8 cellular contexts compared by ENCODE assay signal in genomic region chr10:119208553-119208940, GRCh38. TPM values are rescaled to one million over a fixed set of nuclear protein-coding genes. Genes with fewer than 3 reads are reported as not detected.
DNase-seq lines count a peak whose midpoint lies in the region; ATAC-seq, FAIRE-seq and TF ChIP-seq lines count a peak whose summit lies in the region.

No MANE protein-coding gene starts in this region.

- H3K4me1 ChIP-seq in right atrium auricular region (peaks cover 0 to 52% of the 10 kb centered on the region in 2 donors), K562 (replicated peaks in 1 of 2; ENCODE audit: control insufficient read depth in 2 of 2, insufficient read depth in 2 of 2, low read length in 2 of 2) (peaks cover 8 to 21% of the 10 kb centered on the region in 2 experiments), aorta (ENCODE audit: control insufficient read depth in 1 of 2, insufficient read depth in 2 of 2, low read length in 2 of 2) (peaks cover 0 to 11% of the 10 kb centered on the region in 2 donors)

- no peak for FAIRE-seq in K562 (lab: Jason Lieb, UNC)

- no peaks in the 10 kb centered on the region for H3K36me3 ChIP-seq in right atrium auricular region
- H3K36me3 ChIP-seq in K562 (ENCODE audit: control insufficient read depth, insufficient read depth, low read length): no peaks in the 10 kb centered on the region
- H3K36me3 ChIP-seq in aorta (ENCODE audit: control insufficient read depth in 1 of 2, insufficient read depth in 2 of 2, low read length in 1 of 2): no peaks in the 10 kb centered on the region

- H3K4me3 ChIP-seq in right atrium auricular region (peak overlapping the region; percentile 91 to 97), K562 (no peak overlapping the region), aorta (ENCODE audit: low read length in 2 of 2) (peak overlapping the region; percentile 29 to 89)

- no peaks in the 10 kb centered on the region for H3K9me1 ChIP-seq in K562 (ENCODE audit: control insufficient read depth, insufficient read depth, low read length)

- peak overlapping the region; percentile 68; the same call in 1 of the 2 replicates for H2AFZ ChIP-seq in K562 (ENCODE audit: low read depth, low read length)

- H3K79me2 ChIP-seq in K562 (ENCODE audit: control insufficient read depth, insufficient read depth, low read length): no peaks in the 10 kb centered on the region

- in situ Hi-C loops in K562 (cut with MboI): no loop called here
- in situ Hi-C loops in GM13976 (cut with MboI; ENCODE audit: low sequenced_read_pairs, unreplicated experiment): no loop called here

- POLR2A ChIA-PET in K562 (lab: Yijun Ruan, JAX): no interaction called here

- H3K9ac ChIP-seq in K562 (ENCODE audit: insufficient read depth in 1 of 2, low read depth in 2 of 2, low read length in 2 of 2): no peak overlapping the region

- TF ChIP-seq CTCF in right atrium auricular region (IDR thresholded peaks at IDR 0.05) (no peak), K562 (IDR thresholded peaks at IDR 0.05 in 2 of 3, conservative IDR thresholded peaks at IDR 0.05 in 1 of 3; ENCODE audit: insufficient read depth in 2 of 3, low read depth in 1 of 3, low read length in 3 of 3) (no peak), GM13976 (IDR thresholded peaks at IDR 0.05; ENCODE audit: borderline replicate concordance, control extremely low read depth, extremely low read depth, insufficient read depth, missing control alignments) (no peak)

- no peak for TF ChIP-seq EP300 in K562 (IDR thresholded peaks at IDR 0.05; ENCODE audit: low read length)

- no peak overlapping the region for H3K4me2 ChIP-seq in K562 (ENCODE audit: insufficient read depth, low read length)

- 30% methylated on average over 2 of the region's 3 CpGs for WGBS in K562 (ENCODE audit: insufficient coverage, low coverage, missing lambda C conversion rate)
- 0 to 1% methylated on average over 3 of the region's 3 CpGs for WGBS in aorta, 2 donors

- no TSS peak for BruUV-seq in K562 (replicated peaks; lab: Mats Ljungman, UMichigan)

- intact Hi-C loops in left cardiac atrium (cut with DNase I): loop anchor here (2.0 to 10.0 kb wide), 3 partner anchors 64 to 206 kb away; no protein-coding TSS in a partner anchor
- intact Hi-C loops in K562 (cut with micrococcal nuclease): loop anchor here (5.0 kb wide), 1 partner anchor 334 kb away; the partner anchor contains the start of gene RGS10
- intact Hi-C loops in aorta (cut with DNase I): loop anchor here (5.0 kb wide), 3 partner anchors 44 to 209 kb away; no protein-coding TSS in a partner anchor

- DNase-seq in right atrium auricular region (ENCODE audit: low spot score) (no peak), left cardiac atrium (no peak), K562 (ENCODE audit: extremely low read depth in 1 of 4, low spot score in 3 of 4) (no peak), medulla oblongata (ENCODE audit: extremely low spot score) (peak; percentile 16), aorta (no peak), DMS114 treated with DMSO at 0.1 percent for 48 hours (lab: John Stamatoyannopoulos, UW; ENCODE audit: unreplicated experiment) (no peak), HuH-7.5 (ENCODE audit: low spot score) (no peak), GM13976 (ENCODE audit: low spot score) (no peak)

- H4K20me1 ChIP-seq in K562 (replicated peaks; ENCODE audit: control insufficient read depth, insufficient read depth, low read length): no peaks in the 10 kb centered on the region

- no peaks in the 10 kb centered on the region for H3K9me3 ChIP-seq in right atrium auricular region
- no peaks in the 10 kb centered on the region for H3K9me3 ChIP-seq in K562 (replicated peaks; ENCODE audit: control insufficient read depth, insufficient read depth, low read depth, low read length)
- H3K9me3 ChIP-seq in aorta (ENCODE audit: control insufficient read depth, low read length): no peaks in the 10 kb centered on the region

- peak overlapping the region; percentile 98 for H3K27ac ChIP-seq in right atrium auricular region
- no peak overlapping the region for H3K27ac ChIP-seq in K562 (ENCODE audit: extremely low read depth, low read depth, low read length)
- H3K27ac ChIP-seq in aorta (ENCODE audit: low read depth in 1 of 2, low read length in 2 of 2): peak overlapping the region in 1 of 2 donors; percentile 57

- CTCF ChIA-PET in K562 (lab: Yijun Ruan, JAX; ENCODE audit: low intra/inter-chr PET ratio): interaction anchor here (0.7 kb wide), 1 partner anchor 204 kb away, joined by 5 read pairs; no protein-coding TSS in a partner anchor

- H3K27me3 ChIP-seq in right atrium auricular region (no peaks in the 10 kb centered on the region), K562 (ENCODE audit: control insufficient read depth in 2 of 2, insufficient read depth in 2 of 2, low read length in 2 of 2) (no peaks in the 10 kb centered on the region), aorta (ENCODE audit: control insufficient read depth in 1 of 2, insufficient read depth in 2 of 2, low read length in 1 of 2) (no peaks in the 10 kb centered on the region)

- no peak for TF ChIP-seq POLR2A in K562 (conservative IDR thresholded peaks at IDR 0.05)

- TF ChIP-seq RAD21 in K562 (CRISPR knock-in tag; conservative IDR thresholded peaks at IDR 0.05 in 1 of 2, IDR thresholded peaks at IDR 0.05 in 1 of 2): no peak

- ATAC-seq in left cardiac atrium (no peak), K562 (no peak), aorta (ENCODE audit: low FRiP score) (no peak)

RNA-seq across cellular contexts. Expression of gene GRK5, which starts 1.2 kb away (rescaled TPM):
- total RNA-seq in right atrium auricular region: 10 to 100 TPM; 19.2 to 53.8 TPM
- 10 to 100 TPM; 36.4 to 60.1 TPM for total RNA-seq in left cardiac atrium
- 0.88 and 1.4 TPM in 2 replicates for total RNA-seq in K562 (2011; cell fraction: chromatin; rRNA removed; ENCODE audit: low replicate concordance)
- 0.39 and 0.83 TPM in 2 replicates for total RNA-seq in K562 (2011; cell fraction: nucleolus; rRNA removed)
- 0.31 and 0.59 TPM in 2 replicates for total RNA-seq in K562 (2011; cell fraction: nucleoplasm; rRNA removed)
- 0.54 and 0.65 TPM in 2 replicates for total RNA-seq in K562 (2014; rRNA removed)
- total RNA-seq in K562 (2014; rRNA removed; fragmentation: Illumina TruSeq; extraction: Trizol): 0.47 and 0.51 TPM in 2 replicates
- 0.45 and 0.80 TPM in 2 replicates for total RNA-seq in K562 (2015; rRNA removed; fragmentation: Illumina TruSeq; extraction: Trizol)
- total RNA-seq in K562 (2021): 0.73 and 1.0 TPM in 2 replicates
- polyA plus RNA-seq in K562 (2011; rRNA removed): 0.50 and 0.67 TPM in 2 replicates
- 0.31 and 0.55 TPM in 2 replicates for polyA plus RNA-seq in K562 (2011; cell fraction: cytosol; rRNA removed)
- polyA plus RNA-seq in K562 (2011; cell fraction: nucleus; rRNA removed): 0.45 and 0.98 TPM in 2 replicates
- polyA plus RNA-seq in K562 (2012): 0.59 and 0.68 TPM in 2 replicates
- 0.82 and 0.83 TPM in 2 replicates for polyA plus RNA-seq in K562 (2014; fragmentation: Illumina TruSeq; extraction: Trizol)
- polyA plus RNA-seq in K562 (2014; fragmentation: Nextera tagmentation; extraction: Ambion mirVana): not detected
- 0.31 and 0.46 TPM in 2 replicates for polyA plus RNA-seq in K562 (2014; rRNA removed)
- polyA minus RNA-seq in K562 (2011; rRNA and poly(A)+ RNA removed): 0.42 and 0.53 TPM in 2 replicates
- not detected in 2 replicates for polyA minus RNA-seq in K562 (2011; cell fraction: cytosol; rRNA and poly(A)+ RNA removed)
- polyA minus RNA-seq in K562 (2011; cell fraction: nucleus; rRNA and poly(A)+ RNA removed): 0.44 and 0.54 TPM in 2 replicates
- total RNA-seq in aorta: 100 to 1,000 TPM in 1 of 2 donors, 10 to 100 TPM in 1; 73.8 to 112 TPM
- polyA plus RNA-seq in aorta: 100 to 1,000 TPM in 1 of 2 donors, 10 to 100 TPM in 1; 98.7 to 104 TPM

RNA-seq across cellular contexts. Expression of gene PRDX3, which starts 29.9 kb away (rescaled TPM):
- 100 to 1,000 TPM; 168 to 250 TPM for total RNA-seq in right atrium auricular region
- total RNA-seq in left cardiac atrium: 100 to 1,000 TPM; 162 to 183 TPM
- 44.3 and 59.6 TPM in 2 replicates for total RNA-seq in K562 (2011; cell fraction: chromatin; rRNA removed; ENCODE audit: low replicate concordance)
- 47.8 and 52.9 TPM in 2 replicates for total RNA-seq in K562 (2011; cell fraction: nucleolus; rRNA removed)
- total RNA-seq in K562 (2011; cell fraction: nucleoplasm; rRNA removed): 68.3 and 84.1 TPM in 2 replicates
- 122 and 154 TPM in 2 replicates for total RNA-seq in K562 (2014; rRNA removed)
- total RNA-seq in K562 (2014; rRNA removed; fragmentation: Illumina TruSeq; extraction: Trizol): 197 and 213 TPM in 2 replicates
- 163 and 171 TPM in 2 replicates for total RNA-seq in K562 (2015; rRNA removed; fragmentation: Illumina TruSeq; extraction: Trizol)
- 140 and 150 TPM in 2 replicates for total RNA-seq in K562 (2021)
- 268 and 325 TPM in 2 replicates for polyA plus RNA-seq in K562 (2011; rRNA removed)
- 94.1 and 162 TPM in 2 replicates for polyA plus RNA-seq in K562 (2011; cell fraction: cytosol; rRNA removed)
- 113 and 152 TPM in 2 replicates for polyA plus RNA-seq in K562 (2011; cell fraction: nucleus; rRNA removed)
- 161 and 163 TPM in 2 replicates for polyA plus RNA-seq in K562 (2012)
- 172 and 173 TPM in 2 replicates for polyA plus RNA-seq in K562 (2014; fragmentation: Illumina TruSeq; extraction: Trizol)
- 100 to 1,000 TPM; 759 to 994 TPM for polyA plus RNA-seq in K562 (2014; fragmentation: Nextera tagmentation; extraction: Ambion mirVana)
- 143 and 194 TPM in 2 replicates for polyA plus RNA-seq in K562 (2014; rRNA removed)
- polyA minus RNA-seq in K562 (2011; rRNA and poly(A)+ RNA removed): 226 and 260 TPM in 2 replicates
- 61.8 and 87.3 TPM in 2 replicates for polyA minus RNA-seq in K562 (2011; cell fraction: cytosol; rRNA and poly(A)+ RNA removed)
- polyA minus RNA-seq in K562 (2011; cell fraction: nucleus; rRNA and poly(A)+ RNA removed): 26.0 and 46.5 TPM in 2 replicates
- total RNA-seq in aorta: 10 to 100 TPM; 76.3 to 81.8 TPM
- 100 to 1,000 TPM; 101 to 158 TPM for polyA plus RNA-seq in aorta

RNA-seq across cellular contexts. Expression of gene SFXN4, which starts 43.0 kb away (rescaled TPM):
- 10 to 100 TPM; 31.3 to 49.6 TPM for total RNA-seq in right atrium auricular region
- 10 to 100 TPM; 34.7 to 36.8 TPM for total RNA-seq in left cardiac atrium
- 49.1 and 58.2 TPM in 2 replicates for total RNA-seq in K562 (2011; cell fraction: chromatin; rRNA removed; ENCODE audit: low replicate concordance)
- 49.6 and 51.9 TPM in 2 replicates for total RNA-seq in K562 (2011; cell fraction: nucleolus; rRNA removed)
- 56.2 and 59.0 TPM in 2 replicates for total RNA-seq in K562 (2011; cell fraction: nucleoplasm; rRNA removed)
- 39.6 and 40.3 TPM in 2 replicates for total RNA-seq in K562 (2014; rRNA removed)
- 48.9 and 51.5 TPM in 2 replicates for total RNA-seq in K562 (2014; rRNA removed; fragmentation: Illumina TruSeq; extraction: Trizol)
- 40.1 and 42.4 TPM in 2 replicates for total RNA-seq in K562 (2015; rRNA removed; fragmentation: Illumina TruSeq; extraction: Trizol)
- total RNA-seq in K562 (2021): 44.9 and 46.0 TPM in 2 replicates
- polyA plus RNA-seq in K562 (2011; rRNA removed): 50.5 and 64.0 TPM in 2 replicates
- 31.3 and 45.2 TPM in 2 replicates for polyA plus RNA-seq in K562 (2011; cell fraction: cytosol; rRNA removed)
- 31.2 and 39.9 TPM in 2 replicates for polyA plus RNA-seq in K562 (2011; cell fraction: nucleus; rRNA removed)
- 39.1 and 85.0 TPM in 2 replicates for polyA plus RNA-seq in K562 (2012)
- 49.8 and 54.6 TPM in 2 replicates for polyA plus RNA-seq in K562 (2014; fragmentation: Illumina TruSeq; extraction: Trizol)
- 10 to 100 TPM; 80.6 to 97.8 TPM for polyA plus RNA-seq in K562 (2014; fragmentation: Nextera tagmentation; extraction: Ambion mirVana)
- 54.5 and 68.1 TPM in 2 replicates for polyA plus RNA-seq in K562 (2014; rRNA removed)
- 36.1 and 36.6 TPM in 2 replicates for polyA minus RNA-seq in K562 (2011; rRNA and poly(A)+ RNA removed)
- polyA minus RNA-seq in K562 (2011; cell fraction: cytosol; rRNA and poly(A)+ RNA removed): 19.7 and 23.7 TPM in 2 replicates
- 16.7 and 21.1 TPM in 2 replicates for polyA minus RNA-seq in K562 (2011; cell fraction: nucleus; rRNA and poly(A)+ RNA removed)
- 10 to 100 TPM; 11.6 to 13.4 TPM for total RNA-seq in aorta
- polyA plus RNA-seq in aorta: 10 to 100 TPM; 20.7 to 49.8 TPM

Comparison
In these comparisons a context has a peak if more than half of its experiments do, and no peak if none do; other contexts are left out.
1. RNA of gene GRK5, which starts 1.2 kb away (total RNA-seq): 73.8 to 112 TPM in aorta, 36.4 to 60.1 TPM in left cardiac atrium and 19.2 to 53.8 TPM in right atrium auricular region; 0.31 to 1.4 TPM in K562; every median in the first group is over 4 times any median in the second.